Comparison of ENCODE assay signal across 1 cellular context in genomic region chr17:58412910-58413630, GRCh38.
TF ChIP-seq lines count a peak whose summit lies in the region.

No MANE protein-coding gene starts in this region.

TF ChIP-seq in HepG2, 621 proteins besides CTCF, POLR2A, EP300 and RAD21 (continued from another document and continues in another):
- TF ChIP-seq ETV5 (CRISPR knock-in tag; IDR thresholded peaks at IDR 0.05; ENCODE audit: borderline replicate concordance) (no peak), PREB (CRISPR knock-in tag; IDR thresholded peaks at IDR 0.05) (no peak), THAP7 (CRISPR knock-in tag; IDR thresholded peaks at IDR 0.05) (no peak), ZHX1 (CRISPR knock-in tag; IDR thresholded peaks at IDR 0.05; ENCODE audit: low read depth) (no peak), MTF1 (CRISPR knock-in tag; IDR thresholded peaks at IDR 0.05) (no peak), ZNF740 (CRISPR knock-in tag; IDR thresholded peaks at IDR 0.05) (no peak), ZFP41 (CRISPR knock-in tag; IDR thresholded peaks at IDR 0.05; ENCODE audit: borderline replicate concordance) (no peak), ZBTB39 (CRISPR knock-in tag; IDR thresholded peaks at IDR 0.05) (no peak), LRRFIP1 (CRISPR knock-in tag; conservative IDR thresholded peaks at IDR 0.05) (no peak), IRF9 (CRISPR knock-in tag; IDR thresholded peaks at IDR 0.05; ENCODE audit: borderline replicate concordance) (no peak), ZFP91 (CRISPR knock-in tag; IDR thresholded peaks at IDR 0.05; ENCODE audit: borderline replicate concordance) (no peak), MAFG (CRISPR knock-in tag; IDR thresholded peaks at IDR 0.05) (no peak), ZNF263 (CRISPR knock-in tag; IDR thresholded peaks at IDR 0.05) (no peak), ZNF136 (CRISPR knock-in tag; IDR thresholded peaks at IDR 0.05; ENCODE audit: low read depth) (no peak), ZNF275 (CRISPR knock-in tag; IDR thresholded peaks at IDR 0.05; ENCODE audit: borderline replicate concordance) (no peak), BCL6 (CRISPR knock-in tag; IDR thresholded peaks at IDR 0.05) (peak; percentile 94), RXRA (CRISPR knock-in tag; IDR thresholded peaks at IDR 0.05) (no peak), ZNF747 (CRISPR knock-in tag; IDR thresholded peaks at IDR 0.05; ENCODE audit: borderline replicate concordance) (no peak), FOXK2 (IDR thresholded peaks at IDR 0.05) (no peak), ZNF713 (CRISPR knock-in tag; IDR thresholded peaks at IDR 0.05) (no peak), SRSF1 (optimal IDR thresholded peaks at IDR 0.05; ENCODE audit: low read depth, low read length) (no peak), SSRP1 (CRISPR knock-in tag; IDR thresholded peaks at IDR 0.05) (no peak), EHMT2 (IDR thresholded peaks at IDR 0.05; ENCODE audit: borderline replicate concordance, low read depth, low read length) (no peak), ZNF549 (CRISPR knock-in tag; IDR thresholded peaks at IDR 0.05) (no peak), ZNF335 (CRISPR knock-in tag; IDR thresholded peaks at IDR 0.05) (no peak), MYC (CRISPR knock-in tag; IDR thresholded peaks at IDR 0.05; ENCODE audit: borderline replicate concordance) (no peak), SNAI1 (CRISPR knock-in tag; IDR thresholded peaks at IDR 0.05; ENCODE audit: borderline replicate concordance) (no peak), USF2 (IDR thresholded peaks at IDR 0.05; ENCODE audit: low read depth, low read length) (no peak), USF2 (CRISPR knock-in tag; IDR thresholded peaks at IDR 0.05; ENCODE audit: borderline replicate concordance) (no peak), ZNF607 (CRISPR knock-in tag; IDR thresholded peaks at IDR 0.05; ENCODE audit: borderline replicate concordance) (no peak), ZMAT3 (CRISPR knock-in tag; conservative IDR thresholded peaks at IDR 0.05) (0 out of 2 replicates have a peak, but pooled peaks have one; percentile 43), FOXO4 (CRISPR knock-in tag; conservative IDR thresholded peaks at IDR 0.05) (no peak), RARA (CRISPR knock-in tag; IDR thresholded peaks at IDR 0.05) (peak; percentile 67), JUNB (CRISPR knock-in tag; IDR thresholded peaks at IDR 0.05; ENCODE audit: borderline replicate concordance) (no peak), SAP130 (CRISPR knock-in tag; IDR thresholded peaks at IDR 0.05; ENCODE audit: low read depth) (peak; percentile 97), ZBTB25 (CRISPR knock-in tag; IDR thresholded peaks at IDR 0.05) (0 out of 2 replicates have a peak, but pooled peaks have one; percentile 50), ZNF44 (CRISPR knock-in tag; IDR thresholded peaks at IDR 0.05) (no peak), POLR2G (IDR thresholded peaks at IDR 0.05; ENCODE audit: low read depth, low read length) (peak; percentile 59), ZNF326 (CRISPR knock-in tag; IDR thresholded peaks at IDR 0.05; ENCODE audit: borderline replicate concordance) (no peak), ZNF496 (CRISPR knock-in tag; IDR thresholded peaks at IDR 0.05; ENCODE audit: insufficient replicate concordance) (no peak), ZNF546 (CRISPR knock-in tag; conservative IDR thresholded peaks at IDR 0.05) (no peak), IRX3 (CRISPR knock-in tag; IDR thresholded peaks at IDR 0.05; ENCODE audit: borderline replicate concordance, low read depth) (no peak), PBX3 (CRISPR knock-in tag; IDR thresholded peaks at IDR 0.05; ENCODE audit: borderline replicate concordance) (no peak)
